15 cellular contexts compared by ENCODE assay signal in the genomic region with DNA sequence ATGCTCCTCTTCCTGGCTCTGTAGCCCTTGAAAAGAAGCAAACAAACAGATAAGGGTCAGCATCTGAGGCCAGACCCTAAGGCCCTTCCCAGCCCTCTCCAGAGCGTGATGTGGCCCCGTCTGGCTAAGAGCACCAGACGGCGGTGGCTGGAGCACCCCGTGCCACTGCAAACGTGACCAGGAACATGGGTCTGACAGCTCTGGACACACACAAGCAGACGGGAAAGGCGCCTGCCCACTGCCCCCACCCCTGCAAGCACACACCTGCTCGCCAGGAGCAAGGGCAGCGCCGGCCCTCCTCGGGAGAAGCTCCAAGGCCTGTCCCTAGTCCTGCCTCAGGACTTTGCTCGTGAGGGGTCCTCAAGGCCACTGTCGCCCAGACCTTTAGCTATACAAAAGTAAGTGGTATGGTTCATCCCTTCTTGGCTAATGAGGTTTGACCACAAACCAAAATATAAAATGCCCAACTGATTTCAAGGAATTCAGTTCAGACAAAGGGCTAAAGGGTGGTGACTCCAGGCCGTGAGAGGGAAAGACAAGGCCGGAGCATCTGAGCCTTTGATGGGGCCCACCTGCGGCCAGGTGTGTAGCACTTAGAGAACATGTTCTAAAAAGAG.
DNase-seq lines count a peak whose midpoint lies in the region; ATAC-seq, FAIRE-seq and TF ChIP-seq lines count a peak whose summit lies in the region.
"Had no signal": no experiment of that assay in that cellular context is flagged by ENCODE, and none has a peak within 500 bp of the region (broad histone marks: within the 10 kb centered on the region; RNA-seq: fewer than 3 reads in every experiment).

No MANE protein-coding gene starts in this region.

- intact Hi-C loops in sigmoid colon (cut with DNase I) = no loop called here

- no peaks in the 10 kb centered on the region for H3K9me3 Mint-ChIP-seq in astrocyte (ENCODE audit: unreplicated experiment)
- no peaks in the 10 kb centered on the region for H3K9me3 Mint-ChIP-seq in activated CD4-positive, alpha-beta T cell treated with anti-CD3 and anti-CD28 coated beads, Interleukin-2, amount 10 ng/mL, durations not matched to agents 7 days and 5 days
- H3K9me3 Mint-ChIP-seq: activated naive CD4-positive, alpha-beta T cell treated with anti-CD3 and anti-CD28 coated beads, Interleukin-2, amount 10 ng/mL, durations not matched to agents 7 days and 5 days had no signal

- H3K27ac Mint-ChIP-seq in astrocyte (ENCODE audit: unreplicated experiment) = peak overlapping the region; percentile 41
- no peak overlapping the region for H3K27ac Mint-ChIP-seq in activated CD4-positive, alpha-beta T cell treated with anti-CD3 and anti-CD28 coated beads, Interleukin-2, amount 10 ng/mL, durations not matched to agents 7 days and 5 days
- H3K27ac Mint-ChIP-seq: activated naive CD4-positive, alpha-beta T cell treated with anti-CD3 and anti-CD28 coated beads, Interleukin-2, amount 10 ng/mL, durations not matched to agents 7 days and 5 days; type B pancreatic cell had no signal

- H3K4me2 ChIP-seq in astrocyte (ENCODE audit: low read length) = no peak overlapping the region

- H3K27me3 ChIP-seq in astrocyte (ENCODE audit: insufficient read depth, low read length) = no peaks in the 10 kb centered on the region
- H3K27me3 ChIP-seq in sigmoid colon = no peaks in the 10 kb centered on the region

- WGBS in sigmoid colon, 2 donors = 87 to 90% methylated on average over 17 of the region's 17 CpGs

- H3K4me1 ChIP-seq in astrocyte (ENCODE audit: insufficient read depth, low read length) (peaks cover 30% of the 10 kb centered on the region), sigmoid colon (peaks cover 0 to 68% (median 62%) of the 10 kb centered on the region in 4 donors)

- H3K36me3 Mint-ChIP-seq in astrocyte (ENCODE audit: low read depth, unreplicated experiment) = peaks cover 6% of the 10 kb centered on the region
- H3K36me3 Mint-ChIP-seq in activated CD4-positive, alpha-beta T cell treated with anti-CD3 and anti-CD28 coated beads, Interleukin-2, amount 10 ng/mL, durations not matched to agents 7 days and 5 days (ENCODE audit: low read depth) = no peaks in the 10 kb centered on the region
- H3K36me3 Mint-ChIP-seq: activated naive CD4-positive, alpha-beta T cell treated with anti-CD3 and anti-CD28 coated beads, Interleukin-2, amount 10 ng/mL, durations not matched to agents 7 days and 5 days had no signal

- DNase-seq in GF-D8 (lab: John Stamatoyannopoulos, UW) (peak; percentile 32), astrocyte (ENCODE audit: low read depth) (no peak), kidney tubule cell (ENCODE audit: low spot score) (peak; percentile 49), sigmoid colon (peak; percentile 60), nucleus accumbens (lab: John Stamatoyannopoulos, UW) (no peak)
- DNase-seq in activated CD4-positive, alpha-beta T cell treated with anti-CD3 and anti-CD28 coated beads, Interleukin-2, amount 10 ng/mL, durations not matched to agents 7 days and 5 days = no peak
- DNase-seq in activated CD4-positive, alpha-beta T cell treated with anti-CD3 and anti-CD28 coated beads, Interleukin-2, amount 50 U/mL, for 48 hours = no peak
- DNase-seq: activated naive CD4-positive, alpha-beta T cell treated with anti-CD3 and anti-CD28 coated beads, Interleukin-2, amount 10 ng/mL, durations not matched to agents 7 days and 5 days; cerebellar nuclear complex; hypothalamus; mesendoderm; NCI-H1092 treated with DMSO at 0.1 percent for 48 hours had no signal

- no peak overlapping the region for H2AFZ ChIP-seq in astrocyte (ENCODE audit: low read depth, low read length)

- H4K20me1 ChIP-seq in astrocyte (ENCODE audit: insufficient read depth, low read length) = no peaks in the 10 kb centered on the region

- no peaks in the 10 kb centered on the region for H3K9me3 ChIP-seq in astrocyte (ENCODE audit: insufficient read depth, low read depth, low read length)
- no peaks in the 10 kb centered on the region for H3K9me3 ChIP-seq in sigmoid colon

- TF ChIP-seq CTCF in astrocyte (IDR thresholded peaks at IDR 0.05; ENCODE audit: insufficient read depth, low read depth, low read length) = no peak
- TF ChIP-seq CTCF in sigmoid colon (IDR thresholded peaks at IDR 0.05) = no peak

- peaks cover 7% of the 10 kb centered on the region for H3K79me2 ChIP-seq in astrocyte (ENCODE audit: insufficient read depth, low read length)

- no peak overlapping the region for H3K4me3 Mint-ChIP-seq in astrocyte (ENCODE audit: unreplicated experiment)
- H3K4me3 Mint-ChIP-seq in activated CD4-positive, alpha-beta T cell treated with anti-CD3 and anti-CD28 coated beads, Interleukin-2, amount 10 ng/mL, durations not matched to agents 7 days and 5 days = no peak overlapping the region
- H3K4me3 Mint-ChIP-seq: activated naive CD4-positive, alpha-beta T cell treated with anti-CD3 and anti-CD28 coated beads, Interleukin-2, amount 10 ng/mL, durations not matched to agents 7 days and 5 days; type B pancreatic cell had no signal

- H3K4me3 ChIP-seq in astrocyte (ENCODE audit: insufficient read depth, low read depth, low read length) = no peak overlapping the region
- no peak overlapping the region for H3K4me3 ChIP-seq in sigmoid colon

- TF ChIP-seq EP300 in sigmoid colon (IDR thresholded peaks at IDR 0.05) = no peak

- no peaks in the 10 kb centered on the region for H3K36me3 ChIP-seq in astrocyte (ENCODE audit: insufficient read depth, low read length)
- H3K36me3 ChIP-seq in sigmoid colon = no peaks in the 10 kb centered on the region

- H3K9ac ChIP-seq in astrocyte (ENCODE audit: low read length) = no peak overlapping the region

- H3K27me3 Mint-ChIP-seq in astrocyte (ENCODE audit: low read depth, unreplicated experiment) = no peaks in the 10 kb centered on the region
- no peaks in the 10 kb centered on the region for H3K27me3 Mint-ChIP-seq in activated CD4-positive, alpha-beta T cell treated with anti-CD3 and anti-CD28 coated beads, Interleukin-2, amount 10 ng/mL, durations not matched to agents 7 days and 5 days
- H3K27me3 Mint-ChIP-seq: type B pancreatic cell had no signal

- no peak for FAIRE-seq in astrocyte (lab: Jason Lieb, UNC)
- FAIRE-seq: GM12892 had no signal

- no peak for ATAC-seq in GM21737 (IDR thresholded peaks at IDR 0.05; ENCODE audit: unreplicated experiment)

- POLR2A ChIA-PET in activated CD4-positive, alpha-beta T cell treated with anti-CD3 and anti-CD28 coated beads, Interleukin-2, amount 10 ng/mL, durations not matched to agents 7 days and 5 days (lab: Charles Lee) = no interaction called here

- H3K4me1 Mint-ChIP-seq in astrocyte (ENCODE audit: low read depth, unreplicated experiment) = peaks cover 48% of the 10 kb centered on the region
- peaks cover 33% of the 10 kb centered on the region for H3K4me1 Mint-ChIP-seq in activated CD4-positive, alpha-beta T cell treated with anti-CD3 and anti-CD28 coated beads, Interleukin-2, amount 10 ng/mL, durations not matched to agents 7 days and 5 days

- H3K27ac ChIP-seq in astrocyte (ENCODE audit: low read depth, low read length) (no peak overlapping the region), sigmoid colon (peak overlapping the region; percentile 24 to 64 (median 46))

- TF ChIP-seq POLR2A in sigmoid colon (IDR thresholded peaks at IDR 0.05) = no peak

- CTCF ChIA-PET in activated CD4-positive, alpha-beta T cell treated with anti-CD3 and anti-CD28 coated beads, Interleukin-2, amount 10 ng/mL, durations not matched to agents 7 days and 5 days (lab: Charles Lee) = interaction anchor here (1.4 kb wide), 1 partner anchor 7 kb away, joined by 4 read pairs; no protein-coding TSS in a partner anchor

Comparison
In these comparisons a context has a peak if more than half of its experiments do, and no peak if none do; other contexts are left out.
1. DNase-seq: peak in GF-D8 (single experiment), kidney tubule cell (single experiment) and sigmoid colon (single experiment); none in astrocyte (single experiment), activated CD4-positive, alpha-beta T cell treated with anti-CD3 and anti-CD28 coated beads, Interleukin-2, amount 10 ng/mL, durations not matched to agents 7 days and 5 days (single experiment), activated CD4-positive, alpha-beta T cell treated with anti-CD3 and anti-CD28 coated beads, Interleukin-2, amount 50 U/mL, for 48 hours (0 of 2) and nucleus accumbens (0 of 56).